Comparison of ENCODE assay signal across 8 cellular contexts in genomic region chr4:2535386-2536192, GRCh38. TPM values are rescaled to one million over a fixed set of nuclear protein-coding genes. Genes with fewer than 3 reads are reported as not detected.
A peak's percentile ranks its signal among the peaks of the same experiment; 100 is the strongest.
DNase-seq lines count a peak whose midpoint lies in the region.

No MANE protein-coding gene starts in this region.

- peak overlapping the region; percentile 95 for H3K4me3 ChIP-seq in H7 (ENCODE audit: insufficient read depth, low read depth, low read length)

- DNase-seq in H7 (peak; percentile 87), NOMO-1 (lab: John Stamatoyannopoulos, UW; ENCODE audit: unreplicated experiment in 2 of 2) (peak; percentile 77 to 90), epithelial cell of prostate (ENCODE audit: low read depth, low spot score) (no peak), mucosa of gallbladder (ENCODE audit: low spot score) (peak; percentile 29), NCI-H1048 (lab: John Stamatoyannopoulos, UW) (no peak)
- DNase-seq in activated CD8-positive, alpha-beta memory T cell treated with anti-CD3 and anti-CD28 coated beads, Interleukin-2, amount 50 U/mL, for 48 hours: peak; percentile 81
- DNase-seq in stimulated activated CD8-positive, alpha-beta memory T cell treated with anti-CD3 and anti-CD28 coated beads, Interleukin-4, amount 100 ng/mL, for 48 hours: peak; percentile 69

- no peaks in the 10 kb centered on the region for H3K9me3 ChIP-seq in ES-I3 (ENCODE audit: control insufficient read depth, insufficient read depth, low read length)

- H3K9ac ChIP-seq in ES-I3 (ENCODE audit: low read depth, low read length): peak overlapping the region; percentile 85

- H3K27ac ChIP-seq in epithelial cell of prostate: peak overlapping the region; percentile 83

- no peaks in the 10 kb centered on the region for H3K4me1 ChIP-seq in ES-I3 (ENCODE audit: insufficient read depth, low read length)

- H3K36me3 ChIP-seq in ES-I3 (ENCODE audit: insufficient read depth, low read length) (peaks cover 4% of the 10 kb centered on the region; the same call in 1 of the 2 replicates), H7 (replicated peaks; ENCODE audit: control insufficient read depth, insufficient read depth, low read length) (no peaks in the 10 kb centered on the region)

- no peaks in the 10 kb centered on the region for H3K27me3 ChIP-seq in H7 (ENCODE audit: control insufficient read depth, insufficient read depth, low read length)

RNA-seq across cellular contexts. Expression of gene FAM193A, which starts 0.9 kb away (rescaled TPM):
- 13.3 and 16.3 TPM in 2 replicates for total RNA-seq in H7 (2014; rRNA removed; shearing (Covaris generic))
- 31.4 TPM for total RNA-seq in mucosa of gallbladder

Comparison
In these comparisons a context has a peak if more than half of its experiments do, and no peak if none do; other contexts are left out.
1. DNase-seq: peak in H7 (single experiment), NOMO-1 (2 of 2), activated CD8-positive, alpha-beta memory T cell treated with anti-CD3 and anti-CD28 coated beads, Interleukin-2, amount 50 U/mL, for 48 hours (single experiment), mucosa of gallbladder (single experiment) and stimulated activated CD8-positive, alpha-beta memory T cell treated with anti-CD3 and anti-CD28 coated beads, Interleukin-4, amount 100 ng/mL, for 48 hours (single experiment); none in epithelial cell of prostate (single experiment) and NCI-H1048 (single experiment).